ENCODE assay signal across 21 cellular contexts in the genomic region with DNA sequence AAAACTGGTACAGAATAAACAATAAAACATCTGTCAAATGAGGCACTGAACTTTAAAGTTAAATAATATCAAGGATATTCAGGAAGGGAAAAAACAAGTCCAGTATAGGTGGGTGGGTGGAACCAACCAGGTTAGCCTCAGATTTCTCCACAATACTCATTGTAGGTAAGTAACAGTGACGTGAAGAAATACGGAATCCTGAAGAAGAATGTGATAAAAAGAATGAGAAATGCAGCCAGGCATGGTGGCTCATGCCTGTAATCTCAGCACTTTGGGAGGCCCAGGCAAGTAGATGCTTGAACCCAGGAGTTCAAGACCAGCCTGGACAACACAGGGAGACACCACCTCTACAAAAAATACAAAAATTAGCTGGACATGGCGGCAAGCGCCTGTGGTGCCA.
"Had no signal": no experiment of that assay in that cellular context is flagged by ENCODE, and none has a peak within 500 bp of the region (broad histone marks: within the 10 kb centered on the region; RNA-seq: fewer than 3 reads in every experiment).

No MANE protein-coding gene starts in this region.

- H3K9me3 ChIP-seq: adrenal gland, lower lobe of right lung, suprapubic skin, transverse colon, vagina had no signal

- H3K27ac ChIP-seq: lower lobe of right lung, suprapubic skin, vagina had no signal

- H3K4me3 Mint-ChIP-seq: nephron had no signal

- DNase-seq: activated CD4-positive, alpha-beta T cell treated with anti-CD3 and anti-CD28 coated beads, Interleukin-2, amount 50 U/mL, for 1 hour; activated CD8-positive, alpha-beta memory T cell treated with anti-CD3 and anti-CD28 coated beads, Interleukin-2, amount 50 U/mL, for 4 hours; activated effector memory CD4-positive, alpha-beta T cell treated with anti-CD3 and anti-CD28 coated beads, Interleukin-2, amount 50 U/mL, for 16 hours; activated naive CD4-positive, alpha-beta T cell treated with anti-CD3 and anti-CD28 coated beads, Interleukin-2, amount 50 U/mL, for 16 hours; activated T-cell treated with anti-CD3 and anti-CD28 coated beads, Interleukin-2, amount 50 U/mL, for 48 hours; adrenal gland; effector CD8-positive, alpha-beta T cell; left colon; lower lobe of right lung; midbrain; occipital lobe; posterior cingulate gyrus; retina; stimulated activated naive CD4-positive, alpha-beta T cell treated with Interleukin-2 at 50 U/mL for 16 hours; T-helper 9 cell; transverse colon had no signal

- H2AFZ ChIP-seq: hepatocyte had no signal

- H3K4me3 ChIP-seq: adrenal gland, hepatocyte, lower lobe of right lung, suprapubic skin, transverse colon, vagina had no signal

- H3K27me3 ChIP-seq: adrenal gland, hepatocyte, suprapubic skin, transverse colon, vagina had no signal

- H3K9me3 Mint-ChIP-seq: nephron had no signal

- ATAC-seq: activated CD4-positive, CD25-positive, alpha-beta regulatory T cell treated with anti-CD3 and anti-CD28 coated beads, Interleukin-2, amount 50 U/mL, for 24 hours; left colon; lower lobe of right lung had no signal

- H3K36me3 ChIP-seq: adrenal gland, lower lobe of right lung, suprapubic skin, transverse colon, vagina had no signal
